In genomic region chr15:95410757-95411156, GRCh38 we compare ENCODE assay signal across 13 cellular contexts.
DNase-seq lines count a peak whose midpoint lies in the region; ATAC-seq and TF ChIP-seq lines count a peak whose summit lies in the region.
"Had no signal": no experiment of that assay in that cellular context is flagged by ENCODE, and none has a peak within 500 bp of the region (broad histone marks: within the 10 kb centered on the region; RNA-seq: fewer than 3 reads in every experiment).

No MANE protein-coding gene starts in this region.

- dilution Hi-C loops in IMR-90 (cut with HindIII; ENCODE audit: low sequenced_read_pairs, unreplicated experiment): no loop called here

- H2BK120ac ChIP-seq in IMR-90 (ENCODE audit: low read depth, low read length): no peak overlapping the region
- H2BK120ac ChIP-seq in mesenchymal stem cell (ENCODE audit: low read depth, low read length): no peak overlapping the region

- POLR2A ChIA-PET in IMR-90 (lab: Charles Lee; ENCODE audit: unreplicated experiment): no interaction called here

- H4K91ac ChIP-seq in IMR-90 (ENCODE audit: insufficient read depth, low read depth, low read length): no peak overlapping the region
- peak overlapping the region; percentile 14 for H4K91ac ChIP-seq in mesenchymal stem cell (ENCODE audit: low read length)

- TF ChIP-seq CTCF in AG10803 (conservative IDR thresholded peaks at IDR 0.05; ENCODE audit: low read length) (0 out of 2 replicates have a peak, but pooled peaks have one; percentile 6), IMR-90 (conservative IDR thresholded peaks at IDR 0.05; ENCODE audit: low read depth, low read length) (no peak), brain microvascular endothelial cell (IDR thresholded peaks at IDR 0.05; ENCODE audit: low read depth, low read length, missing control alignments) (peak; percentile 14)

- peaks cover 2% of the 10 kb centered on the region; the same call in 1 of the 2 replicates for H3K9me1 ChIP-seq in IMR-90 (ENCODE audit: insufficient read depth, low read length)

- TF ChIP-seq POLR2A in IMR-90 (IDR thresholded peaks at IDR 0.05; ENCODE audit: low read depth, low read length): no peak

- peak; percentile 3 for DNase-seq in AG10803 (ENCODE audit: low read depth)
- DNase-seq in IMR-90: no peak
- no peak for DNase-seq in brain microvascular endothelial cell
- DNase-seq in mesenchymal stem cell: peak; percentile 45
- no peak for DNase-seq in NCI-H524 (lab: John Stamatoyannopoulos, UW)
- no peak for DNase-seq in NCI-H1048 (lab: John Stamatoyannopoulos, UW)
- DNase-seq: CD4-positive, alpha-beta memory T cell; NCI-H1417 treated with DMSO at 0.1 percent for 48 hours; NCI-H2029; NCI-H510A treated with DMSO at 0.1 percent for 48 hours; SJCRH30 had no signal

- H2BK12ac ChIP-seq in mesenchymal stem cell (ENCODE audit: low read length in 2 of 2): peak overlapping the region; percentile 7 to 27

- 100% methylated on average over 3 of the region's 4 CpGs; no CpG with 5 or more reads in 1 of the 2 experiments for WGBS in IMR-90 (ENCODE audit: extremely low coverage in 2 of 2, insufficient read length in 1 of 2), 2 experiments
- 99% methylated on average over 4 of the region's 4 CpGs for WGBS in mesenchymal stem cell

- H2AFZ ChIP-seq in IMR-90 (replicated peaks; ENCODE audit: low read length, poor library complexity) (no peak overlapping the region), mesenchymal stem cell (ENCODE audit: low read depth, low read length) (no peak overlapping the region)

- H2AK5ac ChIP-seq in IMR-90 (ENCODE audit: low read depth, low read length) (no peak overlapping the region), mesenchymal stem cell (ENCODE audit: low read length, severe bottlenecking) (no peak overlapping the region)

- H3K4me1 ChIP-seq in IMR-90 (ENCODE audit: control insufficient read depth, insufficient read depth, low read length): peaks cover 4% of the 10 kb centered on the region
- no peaks in the 10 kb centered on the region for H3K4me1 ChIP-seq in mesenchymal stem cell (ENCODE audit: control insufficient read depth, insufficient read depth, low read depth, low read length)
- H3K4me1 ChIP-seq: SJCRH30 had no signal

- H3K56ac ChIP-seq in IMR-90 (ENCODE audit: extremely low read depth, insufficient read depth, low read length): no peak overlapping the region

- H3K9ac ChIP-seq in IMR-90 (ENCODE audit: low read depth, low read length) (no peak overlapping the region), mesenchymal stem cell (ENCODE audit: low read length) (no peak overlapping the region)

- CTCF ChIA-PET in IMR-90 (lab: Yijun Ruan, JAX): no interaction called here

- intact Hi-C loops in IMR-90 (cut with micrococcal nuclease): no loop called here

- H3K4ac ChIP-seq in IMR-90 (ENCODE audit: low read depth, low read length): no peak overlapping the region
- peak overlapping the region; percentile 1 to 5 for H3K4ac ChIP-seq in mesenchymal stem cell (ENCODE audit: low read depth in 1 of 2, low read length in 2 of 2)

- H2BK20ac ChIP-seq in IMR-90 (ENCODE audit: low read depth, low read length): no peak overlapping the region

- no peak overlapping the region for H3K4me3 ChIP-seq in AG10803 (ENCODE audit: low read length)
- no peak overlapping the region for H3K4me3 ChIP-seq in IMR-90 (ENCODE audit: insufficient read depth, low read depth, low read length)
- no peak overlapping the region for H3K4me3 ChIP-seq in brain microvascular endothelial cell (ENCODE audit: low read depth, low read length)
- no peak overlapping the region for H3K4me3 ChIP-seq in mesenchymal stem cell (ENCODE audit: insufficient read depth in 1 of 2, low read depth in 1 of 2, low read length in 2 of 2)
- H3K4me3 ChIP-seq: SJCRH30 had no signal

- no peak for TF ChIP-seq RAD21 in IMR-90 (IDR thresholded peaks at IDR 0.05; ENCODE audit: low read length)

- no peaks in the 10 kb centered on the region for H3K36me3 ChIP-seq in IMR-90 (ENCODE audit: control insufficient read depth, insufficient read depth, low read length)
- H3K36me3 ChIP-seq in brain microvascular endothelial cell (replicated peaks): no peaks in the 10 kb centered on the region
- H3K36me3 ChIP-seq in mesenchymal stem cell (ENCODE audit: control insufficient read depth in 1 of 2, insufficient read depth in 2 of 2, low read depth in 1 of 2, low read length in 2 of 2): no peaks in the 10 kb centered on the region
- H3K36me3 ChIP-seq: SJCRH30 had no signal

- no peak overlapping the region for H4K8ac ChIP-seq in IMR-90 (ENCODE audit: low read depth in 2 of 2, low read length in 2 of 2)
- no peak overlapping the region for H4K8ac ChIP-seq in mesenchymal stem cell (ENCODE audit: low read length)

- no peak overlapping the region for H2BK15ac ChIP-seq in IMR-90 (ENCODE audit: low read depth, low read length)
- H2BK15ac ChIP-seq in mesenchymal stem cell (ENCODE audit: low read depth, poor library complexity, severe bottlenecking): no peak overlapping the region

- ATAC-seq in IMR-90 (ENCODE audit: low read depth) (no peak), GM18858 (IDR thresholded peaks at IDR 0.05; ENCODE audit: unreplicated experiment) (no peak)

- H3K14ac ChIP-seq in IMR-90 (replicated peaks; ENCODE audit: low read depth, low read length) (0 out of 2 replicates have a peak overlapping the region, but pooled peaks have one; percentile 6), mesenchymal stem cell (ENCODE audit: low read length in 2 of 2) (no peak overlapping the region)

- BruUV-seq in IMR-90 (replicated peaks; lab: Mats Ljungman, UMichigan): no TSS peak

- no peak overlapping the region for H3K18ac ChIP-seq in IMR-90 (ENCODE audit: low read depth, low read length)
- H3K18ac ChIP-seq in mesenchymal stem cell (ENCODE audit: low read depth in 1 of 2, low read length in 2 of 2): peak overlapping the region; percentile 16 to 75

- no peaks in the 10 kb centered on the region for H3K27me3 ChIP-seq in IMR-90 (ENCODE audit: control insufficient read depth, insufficient read depth, low read length)
- H3K27me3 ChIP-seq in brain microvascular endothelial cell (replicated peaks): no peaks in the 10 kb centered on the region
- H3K27me3 ChIP-seq in mesenchymal stem cell (ENCODE audit: control insufficient read depth in 1 of 2, insufficient read depth in 1 of 2, low read length in 2 of 2): no peaks in the 10 kb centered on the region
- H3K27me3 ChIP-seq: SJCRH30 had no signal

- no peak overlapping the region for H3K4me2 ChIP-seq in IMR-90 (ENCODE audit: low read depth, low read length)
- no peak overlapping the region for H3K4me2 ChIP-seq in mesenchymal stem cell (ENCODE audit: low read length, poor library complexity, severe bottlenecking)

- H3K79me1 ChIP-seq in IMR-90 (ENCODE audit: low read depth in 1 of 2, low read length in 2 of 2) (no peaks in the 10 kb centered on the region), mesenchymal stem cell (replicated peaks; ENCODE audit: low read length, poor library complexity, severe bottlenecking) (no peaks in the 10 kb centered on the region)

- in situ Hi-C loops in IMR-90 (cut with MboI; ENCODE audit: low sequenced_read_pairs): no loop called here
- in situ Hi-C loops in brain microvascular endothelial cell (cut with HindIII; ENCODE audit: low pct_ligation_motif_present, low sequenced_read_pairs): no loop called here

- H3K23ac ChIP-seq in IMR-90 (ENCODE audit: low read depth, low read length): no peak overlapping the region
- H3K23ac ChIP-seq in mesenchymal stem cell (ENCODE audit: low read length in 2 of 2): no peak overlapping the region

- H3K9me3 ChIP-seq in IMR-90 (ENCODE audit: control insufficient read depth, insufficient read depth, low read length) (no peaks in the 10 kb centered on the region), mesenchymal stem cell (ENCODE audit: control insufficient read depth, low read length) (no peaks in the 10 kb centered on the region)
- H3K9me3 ChIP-seq: SJCRH30 had no signal

- H2BK5ac ChIP-seq in IMR-90 (ENCODE audit: low read depth, low read length, poor library complexity, severe bottlenecking): no peak overlapping the region
- H2BK5ac ChIP-seq in mesenchymal stem cell (ENCODE audit: low read depth, low read length, poor library complexity, severe bottlenecking): no peak overlapping the region

- H4K5ac ChIP-seq in IMR-90 (ENCODE audit: low read depth, low read length): no peak overlapping the region

- no peaks in the 10 kb centered on the region for H4K20me1 ChIP-seq in IMR-90 (ENCODE audit: insufficient read depth, low read length)

- H3K27ac ChIP-seq in IMR-90 (ENCODE audit: insufficient read depth, low read length) (no peak overlapping the region), brain microvascular endothelial cell (no peak overlapping the region), mesenchymal stem cell (ENCODE audit: low read length, poor library complexity, severe bottlenecking) (no peak overlapping the region)
- H3K27ac ChIP-seq: RWPE1, SJCRH30 had no signal

- H2AK9ac ChIP-seq in IMR-90 (replicated peaks; ENCODE audit: low read depth, low read length, poor library complexity): no peak overlapping the region

TF ChIP-seq in IMR-90, 13 proteins besides CTCF, POLR2A, EP300 and RAD21:
- TF ChIP-seq SMC3 (IDR thresholded peaks at IDR 0.05; ENCODE audit: low read depth, low read length) (no peak), MXI1 (IDR thresholded peaks at IDR 0.05; ENCODE audit: borderline replicate concordance, low read depth, low read length) (no peak), MAZ (IDR thresholded peaks at IDR 0.05; ENCODE audit: borderline replicate concordance, low read depth, low read length) (no peak), RCOR1 (IDR thresholded peaks at IDR 0.05; ENCODE audit: insufficient replicate concordance, low read length) (no peak), CEBPB (IDR thresholded peaks at IDR 0.05; ENCODE audit: low read depth, low read length) (no peak), RFX5 (IDR thresholded peaks at IDR 0.05; ENCODE audit: low read depth, low read length) (no peak), FOS (IDR thresholded peaks at IDR 0.05; ENCODE audit: low read depth, low read length) (no peak), USF2 (IDR thresholded peaks at IDR 0.05; ENCODE audit: low read depth, low read length) (no peak)
TF ChIP-seq in IMR-90: peak in this region for 0.

Comparison
In these comparisons a context has a peak if more than half of its experiments do, and no peak if none do; other contexts are left out.
1. DNase-seq: peak in AG10803 (single experiment) and mesenchymal stem cell (single experiment); none in IMR-90 (single experiment), brain microvascular endothelial cell (single experiment), NCI-H524 (0 of 2) and NCI-H1048 (single experiment).